Comparison of ENCODE assay signal across 9 cellular contexts in genomic region chr9:108468364-108468763, GRCh38.
DNase-seq lines count a peak whose midpoint lies in the region; ATAC-seq, FAIRE-seq and TF ChIP-seq lines count a peak whose summit lies in the region.
"Had no signal": no experiment of that assay in that cellular context is flagged by ENCODE, and none has a peak within 500 bp of the region (broad histone marks: within the 10 kb centered on the region; RNA-seq: fewer than 3 reads in every experiment).

No MANE protein-coding gene starts in this region.

- peak; percentile 46 for DNase-seq in Caki2 (ENCODE audit: low read depth)
- peak in 1 of 2 experiments; percentile 41 for DNase-seq in HL-60 (ENCODE audit: low read depth in 1 of 2, low spot score in 1 of 2)
- DNase-seq in UCSD-AML1 (lab: John Stamatoyannopoulos, UW; ENCODE audit: unreplicated experiment), result peak; percentile 40
- DNase-seq in kidney, result no peak
- DNase-seq in stimulated activated naive CD4-positive, alpha-beta T cell treated with Interleukin-2 at 50 U/mL for 16 hours (lab: John Stamatoyannopoulos, UW), result no peak
- DNase-seq in lower leg skin (ENCODE audit: low spot score in 2 of 2), result no peak
- DNase-seq in effector memory CD8-positive, alpha-beta T cell, result no peak

- H3K27me3 ChIP-seq in HL-60 (ENCODE audit: insufficient read depth, poor library complexity, severe bottlenecking), result no peaks in the 10 kb centered on the region

- in situ Hi-C loops in Caki2 (cut with HindIII; ENCODE audit: low pct_unique_long_range_greater_than_20kb, low sequenced_read_pairs), result no loop called here

- no peak overlapping the region for H3K27ac Mint-ChIP-seq in effector memory CD8-positive, alpha-beta T cell
- H3K27ac Mint-ChIP-seq: T-helper 1 cell treated with Interleukin-12 subunit alpha and Interleukin-12 subunit beta and Interleukin-4 antibody, amounts not matched to agents 30 μg/mL and 1 μg/mL, for 36 hours had no signal

- H3K4me3 ChIP-seq in HL-60 (replicated peaks; ENCODE audit: insufficient read depth, low read length) (no peak overlapping the region), kidney (ENCODE audit: low read length in 2 of 2) (no peak overlapping the region), lower leg skin (ENCODE audit: low read depth, poor library complexity, severe bottlenecking) (no peak overlapping the region)

- H3K9me3 ChIP-seq in kidney (ENCODE audit: control insufficient read depth in 1 of 2, low read length in 2 of 2), result no peaks in the 10 kb centered on the region

- FAIRE-seq in kidney (lab: Jason Lieb, UNC), result no peak

- H3K9ac ChIP-seq in kidney (ENCODE audit: low read length in 2 of 2), result no peak overlapping the region

- TF ChIP-seq CTCF in HL-60 (IDR thresholded peaks at IDR 0.05; ENCODE audit: insufficient read depth, low read length), result peak; percentile 46
- TF ChIP-seq CTCF in kidney (IDR thresholded peaks at IDR 0.05; ENCODE audit: borderline replicate concordance, extremely low read depth, insufficient read depth), result peak; percentile 36
- TF ChIP-seq CTCF in lower leg skin (IDR thresholded peaks at IDR 0.05), result no peak

- intact Hi-C loops in kidney (cut with DNase I) (no loop called here), lower leg skin (cut with DNase I; ENCODE audit: low total_unique reads) (no loop called here)

- ATAC-seq in GM18858 (IDR thresholded peaks at IDR 0.05; ENCODE audit: unreplicated experiment), result peak; percentile 62
- ATAC-seq in effector memory CD8-positive, alpha-beta T cell (replicated peaks), result no peak

- H3K27me3 Mint-ChIP-seq in effector memory CD8-positive, alpha-beta T cell, result no peaks in the 10 kb centered on the region

- H3K4me1 ChIP-seq in kidney (ENCODE audit: control insufficient read depth in 1 of 2, insufficient read depth in 1 of 2, low read depth in 1 of 2, low read length in 2 of 2), result no peaks in the 10 kb centered on the region

- TF ChIP-seq POLR2A in lower leg skin (IDR thresholded peaks at IDR 0.05), result no peak

- H3K27ac ChIP-seq in HL-60 (replicated peaks) (no peak overlapping the region), kidney (ENCODE audit: low read depth in 2 of 2, low read length in 2 of 2) (no peak overlapping the region)

- H3K36me3 Mint-ChIP-seq in effector memory CD8-positive, alpha-beta T cell (ENCODE audit: insufficient read depth), result no peaks in the 10 kb centered on the region

- H3K9me3 Mint-ChIP-seq in effector memory CD8-positive, alpha-beta T cell, result peaks cover 2 to 11% of the 10 kb centered on the region in 2 donors

- H3K36me3 ChIP-seq in kidney (ENCODE audit: control insufficient read depth in 1 of 2, insufficient read depth in 2 of 2, low read length in 2 of 2), result no peaks in the 10 kb centered on the region

- WGBS in lower leg skin, 2 donors, result 90 to 91% methylated on average over 4 of the region's 4 CpGs

- no peaks in the 10 kb centered on the region for H3K4me1 Mint-ChIP-seq in effector memory CD8-positive, alpha-beta T cell (ENCODE audit: low read depth in 2 of 2)

- no peak overlapping the region for H3K4me3 Mint-ChIP-seq in effector memory CD8-positive, alpha-beta T cell
- H3K4me3 Mint-ChIP-seq: T-helper 1 cell treated with Interleukin-12 subunit alpha and Interleukin-12 subunit beta and Interleukin-4 antibody, amounts not matched to agents 30 μg/mL and 1 μg/mL, for 36 hours had no signal

Comparison
In these comparisons a context has a peak if more than half of its experiments do, and no peak if none do; other contexts are left out.
1. DNase-seq: peak in Caki2 (single experiment) and UCSD-AML1 (single experiment); none in kidney (single experiment), stimulated activated naive CD4-positive, alpha-beta T cell treated with Interleukin-2 at 50 U/mL for 16 hours (single experiment), lower leg skin (0 of 2) and effector memory CD8-positive, alpha-beta T cell (0 of 3).
2. CTCF ChIP-seq: peak in HL-60 (single experiment) and kidney (single experiment); none in lower leg skin (0 of 3).